ENCODE assay signal across 8 cellular contexts in the genomic region with DNA sequence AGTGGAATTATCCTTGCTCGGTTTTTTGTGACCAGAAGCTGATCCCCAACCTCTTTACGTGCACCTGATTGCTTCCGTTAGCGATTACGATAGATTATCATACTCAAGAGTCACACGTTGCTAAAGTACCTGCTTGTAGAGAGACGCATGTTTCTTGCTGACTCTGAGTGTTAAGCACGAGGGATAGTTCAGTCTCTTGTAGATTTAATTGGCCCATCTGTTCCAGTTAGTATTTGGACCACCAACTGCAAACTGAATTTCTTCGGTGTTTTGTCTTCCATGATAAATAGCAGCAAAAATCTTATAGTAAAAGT. TPM values are rescaled to one million over a fixed set of nuclear protein-coding genes. Genes with fewer than 3 reads are reported as not detected.
DNase-seq lines count a peak whose midpoint lies in the region; ATAC-seq and TF ChIP-seq lines count a peak whose summit lies in the region.

No MANE protein-coding gene starts in this region.

- H4K91ac ChIP-seq in H9 (ENCODE audit: insufficient read length, low read depth, low read length) = no peak overlapping the region

- H3K4me2 ChIP-seq in H9 (ENCODE audit: insufficient read depth, insufficient read length, low read length) = peak overlapping the region; percentile 59

- H3K36me3 Mint-ChIP-seq in H9 (ENCODE audit: insufficient read depth in 1 of 3, low read depth in 3 of 3) (peaks cover 2 to 25% (median 4%) of the 10 kb centered on the region in 3 experiments; a peak in 4 of 7 replicates), chondrocyte (ENCODE audit: low read depth) (peaks cover 3% of the 10 kb centered on the region), naive B cell (no peaks in the 10 kb centered on the region)

- H3K4me1 ChIP-seq in H9 (ENCODE audit: insufficient read depth, low read length) = no peaks in the 10 kb centered on the region

- H4K20me1 ChIP-seq in H9 (ENCODE audit: control insufficient read depth, insufficient read depth, insufficient read length) = no peaks in the 10 kb centered on the region

- H3K18ac ChIP-seq in H9 (ENCODE audit: insufficient read length, low read depth, low read length) = peak overlapping the region; percentile 53

- H2BK15ac ChIP-seq in H9 (ENCODE audit: low read depth, low read length) = no peak overlapping the region

- H3K4me3 Mint-ChIP-seq in H9 (peak overlapping the region; percentile 84 to 90), chondrocyte (ENCODE audit: unreplicated experiment) (peak overlapping the region; percentile 87), naive B cell (peak overlapping the region; percentile 78 to 97 (median 93))

- no peak overlapping the region for H3K56ac ChIP-seq in H9 (ENCODE audit: insufficient read length, low read depth, low read length)

- WGBS in H9 (ENCODE audit: extremely low coverage, insufficient read length, low lambda C conversion rate) = no CpG with 5 or more reads among the region's 9 CpGs

- H3K9ac ChIP-seq in H9 (ENCODE audit: extremely low read depth, insufficient read length, low read length) = peak overlapping the region; percentile 50

- no peak overlapping the region for H3K27ac ChIP-seq in H9 (ENCODE audit: insufficient read length, low read depth, low read length)

- no peak overlapping the region for H2AFZ ChIP-seq in H9 (ENCODE audit: low read length)

- in situ Hi-C loops in KBM-7 (cut with MboI; ENCODE audit: low pct_unique_long_range_greater_than_20kb, low sequenced_read_pairs) = no loop called here

- ATAC-seq in naive B cell (ENCODE audit: low read depth in 2 of 2) (peak; percentile 19 to 20), GM19324 (IDR thresholded peaks at IDR 0.05; ENCODE audit: low FRiP score, unreplicated experiment) (no peak)

- no peaks in the 10 kb centered on the region for H3K79me1 ChIP-seq in H9 (ENCODE audit: insufficient read depth, low read depth, low read length, poor library complexity, severe bottlenecking)

- H4K5ac ChIP-seq in H9 (ENCODE audit: insufficient read length, low read depth, low read length) = peak overlapping the region; percentile 40

- no peak overlapping the region for H2BK120ac ChIP-seq in H9 (ENCODE audit: low read depth, low read length, poor library complexity, severe bottlenecking)

- 0 out of 2 replicates have a peak, but pooled peaks cover 2% of the 10 kb centered on the region for H3K79me2 ChIP-seq in H9 (ENCODE audit: insufficient read depth, low read length)

- TF ChIP-seq CTCF in H9 (conservative IDR thresholded peaks at IDR 0.05) = no peak
- TF ChIP-seq CTCF in chondrocyte (IDR thresholded peaks at IDR 0.05) = no peak

- no peaks in the 10 kb centered on the region for H3K27me3 ChIP-seq in H9 (ENCODE audit: insufficient read depth, low read length)

- H3K9me3 ChIP-seq in H9 (ENCODE audit: control insufficient read depth, low read depth, low read length) = no peaks in the 10 kb centered on the region

- no peaks in the 10 kb centered on the region for H3K9me3 Mint-ChIP-seq in H9
- H3K9me3 Mint-ChIP-seq in chondrocyte (ENCODE audit: low read depth) = no peaks in the 10 kb centered on the region
- H3K9me3 Mint-ChIP-seq in naive B cell = no peaks in the 10 kb centered on the region

- no peak overlapping the region for H2BK12ac ChIP-seq in H9 (ENCODE audit: insufficient read length, low read depth, low read length)

- DNase-seq in NCI-H2107 treated with DMSO at 0.1 percent for 48 hours (lab: John Stamatoyannopoulos, UW; ENCODE audit: unreplicated experiment) (peak; percentile 79), NCI-H2107 (lab: John Stamatoyannopoulos, UW) (no peak), H9 (no peak), NCI-H1105 treated with DMSO at 0.1 percent for 48 hours (lab: John Stamatoyannopoulos, UW) (peak; percentile 76), chondrocyte (ENCODE audit: low spot score) (no peak), naive B cell (no peak), KBM-7 (no peak)

- H3K4me1 Mint-ChIP-seq in H9 (peaks cover 11 to 12% of the 10 kb centered on the region in 2 experiments), chondrocyte (ENCODE audit: low read depth) (peaks cover 24% of the 10 kb centered on the region), naive B cell (peaks cover 14 to 26% (median 21%) of the 10 kb centered on the region in 3 donors)

- H3K23me2 ChIP-seq in H9 (ENCODE audit: insufficient read length, low read depth, low read length, poor library complexity, severe bottlenecking) = no peaks in the 10 kb centered on the region

- no peaks in the 10 kb centered on the region for H3K27me3 Mint-ChIP-seq in H9 (ENCODE audit: low read depth)
- no peaks in the 10 kb centered on the region for H3K27me3 Mint-ChIP-seq in chondrocyte (ENCODE audit: low read depth)
- no peaks in the 10 kb centered on the region for H3K27me3 Mint-ChIP-seq in naive B cell

- H3T11ph ChIP-seq in H9 (ENCODE audit: low read length) = peak overlapping the region; percentile 21

- H2AK5ac ChIP-seq in H9 (ENCODE audit: insufficient read length, low read length) = no peak overlapping the region

- H2BK5ac ChIP-seq in H9 (ENCODE audit: insufficient read length, low read length) = no peak overlapping the region

- H3K14ac ChIP-seq in H9 (ENCODE audit: insufficient read depth, low read length) = peak overlapping the region; percentile 26; the same call in 1 of the 2 replicates

- H4K8ac ChIP-seq in H9 (replicated peaks; ENCODE audit: insufficient read length, low read depth, low read length) = no peak overlapping the region

- H3K4ac ChIP-seq in H9 (ENCODE audit: low read depth, low read length) = no peak overlapping the region

- peak overlapping the region; percentile 86 to 98 (median 97) for H3K27ac Mint-ChIP-seq in H9
- H3K27ac Mint-ChIP-seq in chondrocyte (ENCODE audit: unreplicated experiment) = peak overlapping the region; percentile 90
- peak overlapping the region; percentile 93 to 100 (median 99) for H3K27ac Mint-ChIP-seq in naive B cell

- no peak overlapping the region for H2BK20ac ChIP-seq in H9 (ENCODE audit: low read depth, low read length, poor library complexity, severe bottlenecking)

- H3K23ac ChIP-seq in H9 (ENCODE audit: insufficient read length, low read depth, low read length) = no peak overlapping the region

RNA-seq across cellular contexts. Expression of a gene that starts 0.5 kb away (rescaled TPM):
- 19.9 and 20.5 TPM in 2 replicates for total RNA-seq in H9 (2021)
- total RNA-seq in chondrocyte = 13.2 to 18.6 TPM (median 14.5 TPM) in 3 replicates
- polyA plus RNA-seq in naive B cell (ENCODE audit: low read depth in 6 of 6) = 1 to 10 TPM in 5 of 6 donors, not detected in 1; 4.1 to 10.0 (median 5.7) TPM

Comparison
In these comparisons a context has a peak if more than half of its experiments do, and no peak if none do; other contexts are left out.
1. DNase-seq: peak in NCI-H2107 treated with DMSO at 0.1 percent for 48 hours (single experiment) and NCI-H1105 treated with DMSO at 0.1 percent for 48 hours (single experiment); none in NCI-H2107 (single experiment), H9 (single experiment), chondrocyte (single experiment), naive B cell (single experiment) and KBM-7 (single experiment).
2. Peak in every context shown above with its lines, with median percentiles within 50 percentile points of each other: H3K27ac Mint-ChIP-seq and H3K4me3 Mint-ChIP-seq.